10 cellular contexts compared by ENCODE assay signal in genomic region chr15:74857082-74857655, GRCh38. TPM values are rescaled to one million over a fixed set of nuclear protein-coding genes. Genes with fewer than 3 reads are reported as not detected.
DNase-seq lines count a peak whose midpoint lies in the region; ATAC-seq and TF ChIP-seq lines count a peak whose summit lies in the region.
"Had no signal": no experiment of that assay in that cellular context is flagged by ENCODE, and none has a peak within 500 bp of the region (broad histone marks: within the 10 kb centered on the region; RNA-seq: fewer than 3 reads in every experiment).

No MANE protein-coding gene starts in this region.

- no peak for TF ChIP-seq POLR2A in testis (IDR thresholded peaks at IDR 0.05)

- no peak for TF ChIP-seq CTCF in type B pancreatic cell (conservative IDR thresholded peaks at IDR 0.05)
- TF ChIP-seq CTCF in testis (IDR thresholded peaks at IDR 0.05): no peak

- peaks cover 0 to 8% of the 10 kb centered on the region in 2 donors for H3K36me3 Mint-ChIP-seq in activated T-cell treated with anti-CD3 and anti-CD28 coated beads, Interleukin-2, amount 50 U/mL, for 72 hours (ENCODE audit: insufficient read depth in 2 of 2)
- H3K36me3 Mint-ChIP-seq in activated T-cell treated with anti-CD3 and anti-CD28 coated beads, Interleukin-2, amount 50 U/mL, for 4 hours (ENCODE audit: insufficient read depth): peaks cover 8% of the 10 kb centered on the region
- peaks cover 1% of the 10 kb centered on the region for H3K36me3 Mint-ChIP-seq in activated naive CD8-positive, alpha-beta T cell treated with anti-CD3 and anti-CD28 coated beads, Interleukin-2, amount 50 U/mL, for 24 hours (ENCODE audit: low read depth)
- peaks cover 3% of the 10 kb centered on the region for H3K36me3 Mint-ChIP-seq in type B pancreatic cell

- H3K27ac ChIP-seq in testis: no peak overlapping the region
- H3K27ac ChIP-seq: SJSA1 had no signal

- H3K4me1 ChIP-seq in testis: peaks cover 3% of the 10 kb centered on the region
- H3K4me1 ChIP-seq: SJSA1 had no signal

- H3K4me3 ChIP-seq in testis: no peak overlapping the region
- H3K4me3 ChIP-seq: SJSA1 had no signal

- H3K27ac Mint-ChIP-seq in activated T-cell treated with anti-CD3 and anti-CD28 coated beads, Interleukin-2, amount 50 U/mL, for 72 hours: peak overlapping the region; percentile 24
- H3K27ac Mint-ChIP-seq in activated naive CD8-positive, alpha-beta T cell treated with anti-CD3 and anti-CD28 coated beads, Interleukin-2, amount 50 U/mL, for 24 hours: peak overlapping the region; percentile 82
- H3K27ac Mint-ChIP-seq in type B pancreatic cell: peak overlapping the region; percentile 73

- H3K27me3 Mint-ChIP-seq in activated T-cell treated with anti-CD3 and anti-CD28 coated beads, Interleukin-2, amount 50 U/mL, for 72 hours (ENCODE audit: low read depth): no peaks in the 10 kb centered on the region
- no peaks in the 10 kb centered on the region for H3K27me3 Mint-ChIP-seq in activated T-cell treated with anti-CD3 and anti-CD28 coated beads, Interleukin-2, amount 50 U/mL, for 4 hours (ENCODE audit: low read depth)
- H3K27me3 Mint-ChIP-seq in activated naive CD8-positive, alpha-beta T cell treated with anti-CD3 and anti-CD28 coated beads, Interleukin-2, amount 50 U/mL, for 24 hours: no peaks in the 10 kb centered on the region
- H3K27me3 Mint-ChIP-seq in type B pancreatic cell: no peaks in the 10 kb centered on the region

- H3K9me3 Mint-ChIP-seq in activated T-cell treated with anti-CD3 and anti-CD28 coated beads, Interleukin-2, amount 50 U/mL, for 72 hours: no peaks in the 10 kb centered on the region
- no peaks in the 10 kb centered on the region for H3K9me3 Mint-ChIP-seq in activated T-cell treated with anti-CD3 and anti-CD28 coated beads, Interleukin-2, amount 50 U/mL, for 4 hours
- no peaks in the 10 kb centered on the region for H3K9me3 Mint-ChIP-seq in activated naive CD8-positive, alpha-beta T cell treated with anti-CD3 and anti-CD28 coated beads, Interleukin-2, amount 50 U/mL, for 24 hours
- H3K9me3 Mint-ChIP-seq in type B pancreatic cell: no peaks in the 10 kb centered on the region

- no peak for ATAC-seq in activated T-cell treated with anti-CD3 and anti-CD28 coated beads, Interleukin-2, amount 50 U/mL, for 72 hours (replicated peaks in 1 of 2)
- ATAC-seq in activated T-cell treated with anti-CD3 and anti-CD28 coated beads, Interleukin-2, amount 50 U/mL, for 4 hours: no peak
- peak; percentile 80 for ATAC-seq in HG03108 (IDR thresholded peaks at IDR 0.05; ENCODE audit: unreplicated experiment)
- peak; percentile 30 for ATAC-seq in activated naive CD8-positive, alpha-beta T cell treated with anti-CD3 and anti-CD28 coated beads, Interleukin-2, amount 50 U/mL, for 24 hours

- 61 to 64% methylated on average over 5 of the region's 5 CpGs for WGBS in testis, 2 donors

- DNase-seq in activated T-cell treated with anti-CD3 and anti-CD28 coated beads, Interleukin-2, amount 50 U/mL, for 72 hours: no peak
- no peak for DNase-seq in activated T-cell treated with anti-CD3 and anti-CD28 coated beads, Interleukin-2, amount 50 U/mL, for 4 hours
- no peak for DNase-seq in activated naive CD8-positive, alpha-beta T cell treated with anti-CD3 and anti-CD28 coated beads, Interleukin-2, amount 50 U/mL, for 24 hours
- no peak for DNase-seq in type B pancreatic cell (ENCODE audit: extremely low spot score, unreplicated experiment)
- no peak for DNase-seq in testis
- DNase-seq in NCI-H146 (lab: John Stamatoyannopoulos, UW): no peak
- DNase-seq in NCI-H1694 treated with DMSO at 0.1 percent for 48 hours (lab: John Stamatoyannopoulos, UW): no peak

- H3K9me3 ChIP-seq in testis: no peaks in the 10 kb centered on the region
- H3K9me3 ChIP-seq: SJSA1 had no signal

- H3K27me3 ChIP-seq in testis: no peaks in the 10 kb centered on the region
- H3K27me3 ChIP-seq: SJSA1 had no signal

- no peak overlapping the region for H3K4me3 Mint-ChIP-seq in activated T-cell treated with anti-CD3 and anti-CD28 coated beads, Interleukin-2, amount 50 U/mL, for 72 hours
- no peak overlapping the region for H3K4me3 Mint-ChIP-seq in activated T-cell treated with anti-CD3 and anti-CD28 coated beads, Interleukin-2, amount 50 U/mL, for 4 hours
- H3K4me3 Mint-ChIP-seq in activated naive CD8-positive, alpha-beta T cell treated with anti-CD3 and anti-CD28 coated beads, Interleukin-2, amount 50 U/mL, for 24 hours: no peak overlapping the region
- H3K4me3 Mint-ChIP-seq in type B pancreatic cell: no peak overlapping the region

- intact Hi-C loops in testis (cut with DNase I; ENCODE audit: low total_unique reads): no loop called here

- H3K36me3 ChIP-seq in testis (ENCODE audit: low read depth, missing control alignments): no peaks in the 10 kb centered on the region

- peaks cover 40% of the 10 kb centered on the region for H3K4me1 Mint-ChIP-seq in activated T-cell treated with anti-CD3 and anti-CD28 coated beads, Interleukin-2, amount 50 U/mL, for 72 hours (ENCODE audit: low read depth)
- H3K4me1 Mint-ChIP-seq in activated T-cell treated with anti-CD3 and anti-CD28 coated beads, Interleukin-2, amount 50 U/mL, for 4 hours (ENCODE audit: low read depth): peaks cover 39% of the 10 kb centered on the region
- peaks cover 37% of the 10 kb centered on the region for H3K4me1 Mint-ChIP-seq in activated naive CD8-positive, alpha-beta T cell treated with anti-CD3 and anti-CD28 coated beads, Interleukin-2, amount 50 U/mL, for 24 hours
- peaks cover 9% of the 10 kb centered on the region for H3K4me1 Mint-ChIP-seq in type B pancreatic cell (ENCODE audit: unreplicated experiment)

RNA-seq across cellular contexts. Expression of gene ULK3, which starts 14.2 kb away (rescaled TPM):
- total RNA-seq in activated T-cell treated with anti-CD3 and anti-CD28 coated beads, Interleukin-2, amount 50 U/mL, for 72 hours: 10 to 100 TPM; 48.5 to 53.8 TPM
- total RNA-seq in activated T-cell treated with anti-CD3 and anti-CD28 coated beads, Interleukin-2, amount 50 U/mL, for 4 hours: 10 to 100 TPM; 52.8 to 64.7 (median 64.0) TPM
- total RNA-seq in type B pancreatic cell (ENCODE audit: low replicate concordance): 44.9 and 46.4 TPM in 2 replicates
- 10 to 100 TPM; 68.2 to 78.5 TPM for total RNA-seq in testis
- 27.0 TPM for polyA plus RNA-seq in testis (ENCODE audit: insufficient read depth, low read depth, low replicate concordance)

RNA-seq across cellular contexts. Expression of gene SCAMP2, which starts 16.0 kb away (rescaled TPM):
- total RNA-seq in activated T-cell treated with anti-CD3 and anti-CD28 coated beads, Interleukin-2, amount 50 U/mL, for 72 hours: 10 to 100 TPM; 66.4 to 77.0 TPM
- total RNA-seq in activated T-cell treated with anti-CD3 and anti-CD28 coated beads, Interleukin-2, amount 50 U/mL, for 4 hours: 10 to 100 TPM; 81.7 to 91.0 (median 82.9) TPM
- total RNA-seq in type B pancreatic cell (ENCODE audit: low replicate concordance): 58.0 and 100 TPM in 2 replicates
- total RNA-seq in testis: 100 to 1,000 TPM in 1 of 2 donors, 10 to 100 TPM in 1; 94.8 to 103 TPM
- polyA plus RNA-seq in testis (ENCODE audit: insufficient read depth, low read depth, low replicate concordance): 130 TPM

RNA-seq across cellular contexts. Expression of gene CPLX3, which starts 30.7 kb away (rescaled TPM):
- total RNA-seq in activated T-cell treated with anti-CD3 and anti-CD28 coated beads, Interleukin-2, amount 50 U/mL, for 72 hours: under 1 TPM; 0.14 to 0.17 TPM
- under 1 TPM in 2 of 3 donors, not detected in 1; 0.23 to 0.32 TPM for total RNA-seq in activated T-cell treated with anti-CD3 and anti-CD28 coated beads, Interleukin-2, amount 50 U/mL, for 4 hours
- total RNA-seq in type B pancreatic cell (ENCODE audit: low replicate concordance): not detected in 2 replicates
- total RNA-seq in testis: 1 to 10 TPM; 3.7 to 5.7 TPM
- polyA plus RNA-seq in testis (ENCODE audit: insufficient read depth, low read depth, low replicate concordance): 3.6 TPM
- total RNA-seq: fibroblast of villous mesenchyme, SJSA1 had no signal

RNA-seq across cellular contexts. Expression of gene MPI, which starts 32.7 kb away (rescaled TPM):
- 10 to 100 TPM; 29.6 to 32.1 TPM for total RNA-seq in activated T-cell treated with anti-CD3 and anti-CD28 coated beads, Interleukin-2, amount 50 U/mL, for 72 hours
- total RNA-seq in activated T-cell treated with anti-CD3 and anti-CD28 coated beads, Interleukin-2, amount 50 U/mL, for 4 hours: 10 to 100 TPM; 37.4 to 53.1 (median 46.6) TPM
- total RNA-seq in type B pancreatic cell (ENCODE audit: low replicate concordance) (32.7 and 50.3 TPM in 2 replicates), testis (10 to 100 TPM; 65.4 to 78.1 TPM)
- polyA plus RNA-seq in testis (ENCODE audit: insufficient read depth, low read depth, low replicate concordance): 92.6 TPM

RNA-seq across cellular contexts. Expression of gene LMAN1L, which starts 44.5 kb away (rescaled TPM):
- under 1 TPM; 0.53 to 0.72 TPM for total RNA-seq in activated T-cell treated with anti-CD3 and anti-CD28 coated beads, Interleukin-2, amount 50 U/mL, for 72 hours
- under 1 TPM; 0.30 to 0.55 (median 0.40) TPM for total RNA-seq in activated T-cell treated with anti-CD3 and anti-CD28 coated beads, Interleukin-2, amount 50 U/mL, for 4 hours
- not detected in 2 replicates for total RNA-seq in type B pancreatic cell (ENCODE audit: low replicate concordance)
- total RNA-seq in testis: 1 to 10 TPM; 4.3 to 4.6 TPM
- polyA plus RNA-seq in testis (ENCODE audit: insufficient read depth, low read depth, low replicate concordance): 2.2 TPM
- total RNA-seq: fibroblast of villous mesenchyme, SJSA1 had no signal

Comparison
In these comparisons a context has a peak if more than half of its experiments do, and no peak if none do; other contexts are left out.
1. ATAC-seq: peak in HG03108 (single experiment) and activated naive CD8-positive, alpha-beta T cell treated with anti-CD3 and anti-CD28 coated beads, Interleukin-2, amount 50 U/mL, for 24 hours (single experiment); none in activated T-cell treated with anti-CD3 and anti-CD28 coated beads, Interleukin-2, amount 50 U/mL, for 72 hours (0 of 2) and activated T-cell treated with anti-CD3 and anti-CD28 coated beads, Interleukin-2, amount 50 U/mL, for 4 hours (0 of 2).
2. H3K27ac Mint-ChIP-seq: peak in every context shown above with its lines; median percentile 82 in activated naive CD8-positive, alpha-beta T cell treated with anti-CD3 and anti-CD28 coated beads, Interleukin-2, amount 50 U/mL, for 24 hours; 73 in type B pancreatic cell; 24 in activated T-cell treated with anti-CD3 and anti-CD28 coated beads, Interleukin-2, amount 50 U/mL, for 72 hours.